ENCODE assay signal across 11 cellular contexts in genomic region chr15:78374436-78375393, GRCh38. TPM values are rescaled to one million over a fixed set of nuclear protein-coding genes. Genes with fewer than 3 reads are reported as not detected.
A peak's percentile ranks its signal among the peaks of the same experiment; 100 is the strongest.
DNase-seq lines count a peak whose midpoint lies in the region; ATAC-seq, FAIRE-seq and TF ChIP-seq lines count a peak whose summit lies in the region.
"Had no signal": no experiment of that assay in that cellular context is flagged by ENCODE, and none has a peak within 500 bp of the region (broad histone marks: within the 10 kb centered on the region; RNA-seq: fewer than 3 reads in every experiment).

No MANE protein-coding gene starts in this region.

- in situ Hi-C loops in GM13977 (cut with MboI; ENCODE audit: low pct_unique_long_range_greater_than_20kb, low sequenced_read_pairs, unreplicated experiment): no loop called here

- H3K36me3 Mint-ChIP-seq in activated naive CD4-positive, alpha-beta T cell treated with anti-CD3 and anti-CD28 coated beads for 36 hours (ENCODE audit: low read depth): no peaks in the 10 kb centered on the region
- no peaks in the 10 kb centered on the region for H3K36me3 Mint-ChIP-seq in type B pancreatic cell

- CTCF ChIA-PET in activated naive CD4-positive, alpha-beta T cell treated with anti-CD3 and anti-CD28 coated beads for 36 hours (lab: Charles Lee): no interaction called here

- no peaks in the 10 kb centered on the region for H3K9me3 Mint-ChIP-seq in activated naive CD4-positive, alpha-beta T cell treated with anti-CD3 and anti-CD28 coated beads for 36 hours
- no peaks in the 10 kb centered on the region for H3K9me3 Mint-ChIP-seq in type B pancreatic cell

- no peak overlapping the region for H3K4me3 Mint-ChIP-seq in activated naive CD4-positive, alpha-beta T cell treated with anti-CD3 and anti-CD28 coated beads for 36 hours
- no peak overlapping the region for H3K4me3 Mint-ChIP-seq in type B pancreatic cell

- H3K27ac Mint-ChIP-seq in activated naive CD4-positive, alpha-beta T cell treated with anti-CD3 and anti-CD28 coated beads for 36 hours: no peak overlapping the region
- H3K27ac Mint-ChIP-seq in type B pancreatic cell: peak overlapping the region; percentile 95

- no peak for ATAC-seq in GM21737 (IDR thresholded peaks at IDR 0.05; ENCODE audit: unreplicated experiment)
- ATAC-seq: gastrocnemius medialis had no signal

- TF ChIP-seq CTCF in type B pancreatic cell (conservative IDR thresholded peaks at IDR 0.05) (no peak), GM13977 (IDR thresholded peaks at IDR 0.05; ENCODE audit: extremely low read depth, insufficient read depth, missing control alignments) (no peak)

- H3K27me3 Mint-ChIP-seq in activated naive CD4-positive, alpha-beta T cell treated with anti-CD3 and anti-CD28 coated beads for 36 hours (ENCODE audit: low read depth): no peaks in the 10 kb centered on the region
- peaks cover 8% of the 10 kb centered on the region for H3K27me3 Mint-ChIP-seq in type B pancreatic cell

- intact Hi-C loops in activated naive CD4-positive, alpha-beta T cell treated with anti-CD3 and anti-CD28 coated beads for 36 hours (cut with micrococcal nuclease): no loop called here

- FAIRE-seq in RCC 7860 (lab: Jason Lieb, UNC): no peak
- FAIRE-seq: astrocyte had no signal

- peaks cover 6% of the 10 kb centered on the region for H3K4me1 Mint-ChIP-seq in activated naive CD4-positive, alpha-beta T cell treated with anti-CD3 and anti-CD28 coated beads for 36 hours (ENCODE audit: low read depth)
- H3K4me1 Mint-ChIP-seq in type B pancreatic cell (ENCODE audit: unreplicated experiment): peaks cover 9% of the 10 kb centered on the region

- peak; percentile 55 for DNase-seq in activated naive CD4-positive, alpha-beta T cell treated with anti-CD3 and anti-CD28 coated beads for 36 hours
- DNase-seq in activated naive CD4-positive, alpha-beta T cell treated with Interleukin-2 at 50 U/mL for 16 hours: no peak
- DNase-seq in RCC 7860 (ENCODE audit: low spot score): peak; percentile 18
- peak; percentile 76 for DNase-seq in glomerular visceral epithelial cell (ENCODE audit: extremely low spot score)
- DNase-seq in type B pancreatic cell (ENCODE audit: extremely low spot score, unreplicated experiment): no peak
- DNase-seq in GM13977 (ENCODE audit: low spot score): no peak
- DNase-seq in activated T-cell treated with anti-CD3 and anti-CD28 coated beads for 4 hours: no peak
- DNase-seq: gastrocnemius medialis, NCI-H1092 had no signal

RNA-seq across cellular contexts. Expression of gene CRABP1, which starts 34.6 kb away (rescaled TPM):
- under 1 TPM; 0.38 to 0.52 TPM for total RNA-seq in activated naive CD4-positive, alpha-beta T cell treated with anti-CD3 and anti-CD28 coated beads for 36 hours
- 20.5 and 685 TPM in 2 replicates for total RNA-seq in type B pancreatic cell (ENCODE audit: low replicate concordance)
- total RNA-seq: gastrocnemius medialis had no signal

Comparison
In these comparisons a context has a peak if more than half of its experiments do, and no peak if none do; other contexts are left out.
1. DNase-seq: peak in activated naive CD4-positive, alpha-beta T cell treated with anti-CD3 and anti-CD28 coated beads for 36 hours (single experiment), RCC 7860 (single experiment) and glomerular visceral epithelial cell (single experiment); none in activated naive CD4-positive, alpha-beta T cell treated with Interleukin-2 at 50 U/mL for 16 hours (single experiment), type B pancreatic cell (single experiment), GM13977 (single experiment) and activated T-cell treated with anti-CD3 and anti-CD28 coated beads for 4 hours (single experiment).
2. RNA of gene CRABP1, which starts 34.6 kb away (total RNA-seq): 20.5 to 685 TPM in type B pancreatic cell; 0.38 to 0.52 TPM in activated naive CD4-positive, alpha-beta T cell treated with anti-CD3 and anti-CD28 coated beads for 36 hours; every median in the first group is over 10 times any median in the second.